In the genomic region with DNA sequence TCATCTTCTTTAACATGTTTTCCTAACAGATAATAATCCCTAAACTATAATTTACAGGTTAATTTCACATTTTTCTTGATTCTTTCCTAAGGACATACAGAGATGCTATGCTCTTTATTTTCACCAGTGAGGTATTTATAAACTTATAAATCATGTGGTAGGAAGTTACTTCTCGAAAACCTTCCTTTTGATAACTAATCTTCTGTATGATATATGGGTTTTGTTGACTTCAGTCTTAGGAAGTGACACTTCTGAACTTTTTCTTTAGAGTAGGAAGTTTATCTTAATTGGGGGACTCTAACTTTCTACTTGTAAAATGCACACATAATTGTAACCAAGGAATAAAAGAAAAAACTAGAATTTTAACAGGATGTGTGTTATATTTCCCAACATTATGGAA, we compare ENCODE assay signal across 23 cellular contexts.
"Had no signal": no experiment of that assay in that cellular context is flagged by ENCODE, and none has a peak within 500 bp of the region (broad histone marks: within the 10 kb centered on the region; RNA-seq: fewer than 3 reads in every experiment).

No MANE protein-coding gene starts in this region.

- H3K4me3 ChIP-seq: left ventricle myocardium inferior, lung, ovary, right atrium auricular region, right lobe of liver, suprapubic skin, thoracic aorta, tibial artery, upper lobe of right lung had no signal

- H3K27ac Mint-ChIP-seq: mesothelial cell of epicardium; naive thymus-derived CD4-positive, alpha-beta T cell; natural killer cell treated with Interleukin-12 subunit alpha and Interleukin-12 subunit beta and Interleukin-15 and Interleukin-18, amount 100 ng/mL, for 72 hours; progenitor cell of endocrine pancreas; stimulated activated naive CD8-positive, alpha-beta T cell treated with anti-CD3 and anti-CD28 coated beads, Interleukin-15, Interleukin-2, amounts not matched to agents 100 ng/mL and 50 ng/mL, for 24 hours had no signal

- H3K9me3 ChIP-seq: left ventricle myocardium inferior, ovary, right atrium auricular region, right lobe of liver, suprapubic skin, thoracic aorta, tibial artery, upper lobe of right lung had no signal

- H3K36me3 Mint-ChIP-seq: natural killer cell treated with Interleukin-12 subunit alpha and Interleukin-12 subunit beta and Interleukin-15 and Interleukin-18, amount 100 ng/mL, for 72 hours had no signal

- H3K27me3 Mint-ChIP-seq: progenitor cell of endocrine pancreas; stimulated activated naive CD8-positive, alpha-beta T cell treated with anti-CD3 and anti-CD28 coated beads, Interleukin-15, Interleukin-2, amounts not matched to agents 100 ng/mL and 50 ng/mL, for 24 hours had no signal

- H3K36me3 ChIP-seq: left ventricle myocardium inferior, ovary, right atrium auricular region, right lobe of liver, suprapubic skin, thoracic aorta, tibial artery, upper lobe of right lung had no signal

- H3K27me3 ChIP-seq: ovary, right atrium auricular region, right lobe of liver, suprapubic skin, tibial artery, upper lobe of right lung had no signal

- H3K4me3 Mint-ChIP-seq: mesothelial cell of epicardium; naive thymus-derived CD4-positive, alpha-beta T cell; natural killer cell treated with Interleukin-12 subunit alpha and Interleukin-12 subunit beta and Interleukin-15 and Interleukin-18, amount 100 ng/mL, for 72 hours; stimulated activated naive CD8-positive, alpha-beta T cell treated with anti-CD3 and anti-CD28 coated beads, Interleukin-15, Interleukin-2, amounts not matched to agents 100 ng/mL and 50 ng/mL, for 24 hours had no signal

- H3K4me1 ChIP-seq: left ventricle myocardium inferior, right atrium auricular region, suprapubic skin, tibial artery, upper lobe of right lung had no signal

- ATAC-seq: naive thymus-derived CD4-positive, alpha-beta T cell; natural killer cell treated with Interleukin-12 subunit alpha and Interleukin-12 subunit beta and Interleukin-15 and Interleukin-18, amount 100 ng/mL, for 72 hours; right lobe of liver; upper lobe of right lung had no signal

- H3K27ac ChIP-seq: left ventricle myocardium inferior, ovary, right atrium auricular region, right lobe of liver, suprapubic skin, thoracic aorta, tibial artery, upper lobe of right lung had no signal

- H3K9me3 Mint-ChIP-seq: mesothelial cell of epicardium; naive thymus-derived CD4-positive, alpha-beta T cell; natural killer cell treated with Interleukin-12 subunit alpha and Interleukin-12 subunit beta and Interleukin-15 and Interleukin-18, amount 100 ng/mL, for 72 hours; stimulated activated naive CD8-positive, alpha-beta T cell treated with anti-CD3 and anti-CD28 coated beads, Interleukin-15, Interleukin-2, amounts not matched to agents 100 ng/mL and 50 ng/mL, for 24 hours had no signal

- H3K4me1 Mint-ChIP-seq: mesothelial cell of epicardium; naive thymus-derived CD4-positive, alpha-beta T cell had no signal

- FAIRE-seq: urothelium cell line had no signal

- DNase-seq: islet precursor cell; left ventricle myocardium inferior; mesendoderm; naive thymus-derived CD4-positive, alpha-beta T cell; ovary; right lobe of liver; stimulated activated CD4-positive, alpha-beta T cell treated with anti-CD3 and anti-CD28 coated beads, Interleukin-12 subunit alpha, Interleukin-12 subunit beta, amount 100 ng/mL, for 4 hours; stimulated activated CD4-positive, alpha-beta T cell treated with anti-CD3 and anti-CD28 coated beads, Interleukin-15, amount 100 ng/mL, for 24 hours; stimulated activated CD4-positive, alpha-beta T cell treated with anti-CD3 and anti-CD28 coated beads, Interleukin-2, amount 100 ng/mL, for 24 hours; stimulated activated CD4-positive, alpha-beta T cell treated with anti-CD3 and anti-CD28 coated beads, Interleukin-4, amount 100 ng/mL, for 1 hour; stimulated activated naive CD4-positive, alpha-beta T cell; tibial artery; trophoblast cell; upper lobe of right lung had no signal
